21 cellular contexts compared by ENCODE assay signal in genomic region chr11:86037743-86038142, GRCh38. TPM values are rescaled to one million over a fixed set of nuclear protein-coding genes. Genes with fewer than 3 reads are reported as not detected.
A peak's percentile ranks its signal among the peaks of the same experiment; 100 is the strongest.
DNase-seq lines count a peak whose midpoint lies in the region; ATAC-seq and TF ChIP-seq lines count a peak whose summit lies in the region.
"Had no signal": no experiment of that assay in that cellular context is flagged by ENCODE, and none has a peak within 500 bp of the region (broad histone marks: within the 10 kb centered on the region; RNA-seq: fewer than 3 reads in every experiment).

No MANE protein-coding gene starts in this region.

- TF ChIP-seq CTCF in CD14-positive monocyte (IDR thresholded peaks at IDR 0.05) (no peak), natural killer cell (IDR thresholded peaks at IDR 0.05) (no peak)

- H3K27ac Mint-ChIP-seq in CD14-positive monocyte, result peak overlapping the region in 4 of 7 donors; percentile 30 to 63 (median 44)
- peak overlapping the region in 2 of 3 donors; percentile 15 to 80 for H3K27ac Mint-ChIP-seq in CD4-positive, CD25-positive, alpha-beta regulatory T cell
- peak overlapping the region; percentile 89 for H3K27ac Mint-ChIP-seq in central memory CD8-positive, alpha-beta T cell (ENCODE audit: low read depth)
- peak overlapping the region; percentile 21 to 73 for H3K27ac Mint-ChIP-seq in natural killer cell
- H3K27ac Mint-ChIP-seq: HFFc6 had no signal

- intact Hi-C loops in CD14-positive monocyte (cut with micrococcal nuclease), result no loop called here
- intact Hi-C loops in natural killer cell (cut with micrococcal nuclease), result loop anchor here (10.0 kb wide), 1 partner anchor 183 kb away; the partner anchor contains the start of gene CCDC83

- peaks cover 3% of the 10 kb centered on the region for H3K36me3 ChIP-seq in CD4-positive, CD25-positive, alpha-beta regulatory T cell (ENCODE audit: control insufficient read depth, insufficient read depth, low read length)
- peaks cover 3% of the 10 kb centered on the region; the same call in 1 of the 2 replicates for H3K36me3 ChIP-seq in SJCRH30

- no peaks in the 10 kb centered on the region for H3K27me3 ChIP-seq in CD4-positive, CD25-positive, alpha-beta regulatory T cell (ENCODE audit: control insufficient read depth, insufficient read depth, low read length)
- H3K27me3 ChIP-seq in SJCRH30, result no peaks in the 10 kb centered on the region

- peaks cover 27% of the 10 kb centered on the region for H3K4me1 ChIP-seq in CD4-positive, CD25-positive, alpha-beta regulatory T cell (ENCODE audit: control insufficient read depth, insufficient read depth, low read length, poor library complexity, severe bottlenecking)
- H3K4me1 ChIP-seq in SJCRH30, result peaks cover 21% of the 10 kb centered on the region

- no peak overlapping the region for H3K4me3 Mint-ChIP-seq in CD14-positive monocyte
- H3K4me3 Mint-ChIP-seq in CD4-positive, CD25-positive, alpha-beta regulatory T cell, result no peak overlapping the region
- no peak overlapping the region for H3K4me3 Mint-ChIP-seq in central memory CD8-positive, alpha-beta T cell
- H3K4me3 Mint-ChIP-seq in natural killer cell, result no peak overlapping the region
- H3K4me3 Mint-ChIP-seq: HFFc6 had no signal

- H3K4me3 ChIP-seq in CD4-positive, CD25-positive, alpha-beta regulatory T cell (ENCODE audit: low read depth, low read length), result no peak overlapping the region
- H3K4me3 ChIP-seq in SJCRH30, result no peak overlapping the region

- H3K4me1 Mint-ChIP-seq in CD14-positive monocyte, result peaks cover 38% of the 10 kb centered on the region
- H3K4me1 Mint-ChIP-seq in CD4-positive, CD25-positive, alpha-beta regulatory T cell, result peaks cover 45 to 69% (median 57%) of the 10 kb centered on the region in 4 donors
- H3K4me1 Mint-ChIP-seq in central memory CD8-positive, alpha-beta T cell, result peaks cover 66% of the 10 kb centered on the region
- H3K4me1 Mint-ChIP-seq in natural killer cell, result peaks cover 50 to 60% of the 10 kb centered on the region in 2 donors

- no peak overlapping the region for H3K27ac ChIP-seq in CD4-positive, CD25-positive, alpha-beta regulatory T cell (ENCODE audit: insufficient read depth, low read length, poor library complexity, severe bottlenecking)
- H3K27ac ChIP-seq in SJCRH30, result no peak overlapping the region
- H3K27ac ChIP-seq: C4-2B, HL-60 had no signal

- H3K27me3 Mint-ChIP-seq in CD14-positive monocyte (ENCODE audit: low read depth in 3 of 3) (peaks cover 0 to 3% (median 0%) of the 10 kb centered on the region in 3 donors), natural killer cell (ENCODE audit: low read depth in 2 of 2) (no peaks in the 10 kb centered on the region)
- H3K27me3 Mint-ChIP-seq in CD4-positive, CD25-positive, alpha-beta regulatory T cell, result no peaks in the 10 kb centered on the region
- no peaks in the 10 kb centered on the region for H3K27me3 Mint-ChIP-seq in central memory CD8-positive, alpha-beta T cell

- ATAC-seq in CD4-positive, CD25-positive, alpha-beta regulatory T cell (ENCODE audit: low read depth in 2 of 2), result no peak
- no peak for ATAC-seq in central memory CD8-positive, alpha-beta T cell (replicated peaks; ENCODE audit: extremely low read depth, poor library complexity, severe bottlenecking)
- no peak for ATAC-seq in natural killer cell
- ATAC-seq: PC-3 had no signal

- DNase-seq in CD14-positive monocyte (ENCODE audit: low spot score) (no peak), natural killer cell (no peak), SJCRH30 (no peak), dermis blood vessel endothelial cell (no peak), SIG-M5 treated with dmso at 0.1 percent for 504 hours (lab: John Stamatoyannopoulos, UW; ENCODE audit: unreplicated experiment) (no peak), DMS79 treated with DMSO at 0.1 percent for 48 hours (lab: John Stamatoyannopoulos, UW) (no peak)
- no peak for DNase-seq in CD4-positive, CD25-positive, alpha-beta regulatory T cell
- no peak for DNase-seq in central memory CD8-positive, alpha-beta T cell (ENCODE audit: low spot score in 2 of 2)
- DNase-seq: AML-193, Caco-2, GDM1, H7, HFFc6, NCI-H1436, NCI-H2029, NCI-H526, PC-3, RPMI8226, SIG-M5 had no signal

- no peaks in the 10 kb centered on the region for H3K9me3 ChIP-seq in CD4-positive, CD25-positive, alpha-beta regulatory T cell (ENCODE audit: control insufficient read depth in 2 of 2, low read length in 2 of 2)
- no peaks in the 10 kb centered on the region for H3K9me3 ChIP-seq in SJCRH30 (replicated peaks)
- H3K9me3 ChIP-seq: Caco-2 had no signal

- no peaks in the 10 kb centered on the region for H3K9me3 Mint-ChIP-seq in CD14-positive monocyte
- no peaks in the 10 kb centered on the region for H3K9me3 Mint-ChIP-seq in CD4-positive, CD25-positive, alpha-beta regulatory T cell
- H3K9me3 Mint-ChIP-seq in central memory CD8-positive, alpha-beta T cell, result no peaks in the 10 kb centered on the region
- H3K9me3 Mint-ChIP-seq in natural killer cell, result no peaks in the 10 kb centered on the region
- H3K9me3 Mint-ChIP-seq: HFFc6 had no signal

- peaks cover 18 to 50% of the 10 kb centered on the region in 2 donors for H3K36me3 Mint-ChIP-seq in CD14-positive monocyte
- peaks cover 7% of the 10 kb centered on the region for H3K36me3 Mint-ChIP-seq in CD4-positive, CD25-positive, alpha-beta regulatory T cell
- peaks cover 9% of the 10 kb centered on the region for H3K36me3 Mint-ChIP-seq in central memory CD8-positive, alpha-beta T cell (ENCODE audit: insufficient read depth)
- H3K36me3 Mint-ChIP-seq in natural killer cell, result no peaks in the 10 kb centered on the region

RNA-seq across cellular contexts. Expression of gene PICALM, which starts 31.1 kb away (rescaled TPM):
- polyA plus RNA-seq in CD14-positive monocyte, result 10 to 100 TPM; 62.4 to 81.0 TPM
- 194 TPM for total RNA-seq in CD4-positive, CD25-positive, alpha-beta regulatory T cell
- polyA plus RNA-seq in CD4-positive, CD25-positive, alpha-beta regulatory T cell, result 10 to 100 TPM; 19.9 to 25.8 (median 23.2) TPM
- 100 to 1,000 TPM; 262 to 291 (median 285) TPM for total RNA-seq in natural killer cell
- 221 and 242 TPM in 2 replicates for total RNA-seq in SJCRH30 (2014; rRNA removed; shearing (Covaris generic))
- total RNA-seq in dermis blood vessel endothelial cell, result 238 and 240 TPM in 2 replicates
